In genomic region chr1:91564888-91565700, GRCh38 we compare ENCODE assay signal across 11 cellular contexts.
DNase-seq lines count a peak whose midpoint lies in the region; ATAC-seq and TF ChIP-seq lines count a peak whose summit lies in the region.
"Had no signal": no experiment of that assay in that cellular context is flagged by ENCODE, and none has a peak within 500 bp of the region (broad histone marks: within the 10 kb centered on the region; RNA-seq: fewer than 3 reads in every experiment).

No MANE protein-coding gene starts in this region.

- no peak for ATAC-seq in HG03097 (IDR thresholded peaks at IDR 0.05; ENCODE audit: low FRiP score, unreplicated experiment)

- H3K36me3 Mint-ChIP-seq in HFFc6 (ENCODE audit: low read depth): peaks cover 9% of the 10 kb centered on the region; the same call in 1 of the 2 replicates

- H3K4me1 ChIP-seq in subcutaneous abdominal adipose tissue (ENCODE audit: control insufficient read depth in 5 of 5, insufficient read depth in 5 of 5, low read length in 5 of 5): peaks cover 6 to 18% (median 16%) of the 10 kb centered on the region in 5 donors

- no peaks in the 10 kb centered on the region for H3K27me3 ChIP-seq in subcutaneous abdominal adipose tissue (ENCODE audit: control insufficient read depth in 5 of 5, insufficient read depth in 4 of 5, low read length in 5 of 5)
- H3K27me3 ChIP-seq: adrenal gland had no signal

- no peak for TF ChIP-seq CTCF in HFFc6 (IDR thresholded peaks at IDR 0.05)

- no peaks in the 10 kb centered on the region; the same call in 1 of the 2 replicates for H3K9me3 Mint-ChIP-seq in HFFc6

- DNase-seq in HFFc6 (peak; percentile 10), dermis blood vessel endothelial cell (peak; percentile 62), iPS-NIHi11 (ENCODE audit: low spot score) (peak; percentile 51), activated gamma-delta T cell treated with Interleukin-2 at 50 U/mL for 16 hours (no peak), NCI-H2107 treated with DMSO at 0.1 percent for 48 hours (lab: John Stamatoyannopoulos, UW; ENCODE audit: unreplicated experiment) (no peak)
- no peak for DNase-seq in central memory CD4-positive, alpha-beta T cell
- DNase-seq: adrenal gland, Calu3, NCI-H2227 treated with DMSO at 0.1 percent for 48 hours had no signal

- H3K4me3 Mint-ChIP-seq in HFFc6: no peak overlapping the region

- no peaks in the 10 kb centered on the region for H3K9me3 ChIP-seq in subcutaneous abdominal adipose tissue (ENCODE audit: control insufficient read depth in 5 of 5, low read length in 5 of 5)
- H3K9me3 ChIP-seq: adrenal gland had no signal

- H3K36me3 ChIP-seq in subcutaneous abdominal adipose tissue (ENCODE audit: control insufficient read depth in 5 of 5, insufficient read depth in 5 of 5, low read length in 5 of 5): no peaks in the 10 kb centered on the region
- H3K36me3 ChIP-seq: adrenal gland had no signal

- H3K27me3 Mint-ChIP-seq in HFFc6 (ENCODE audit: insufficient read depth): peaks cover 1% of the 10 kb centered on the region

- no peak overlapping the region for H3K9ac ChIP-seq in subcutaneous abdominal adipose tissue (ENCODE audit: low read length in 5 of 5)

- peaks cover 26% of the 10 kb centered on the region for H3K4me1 Mint-ChIP-seq in HFFc6 (ENCODE audit: low read depth)

- no peak overlapping the region for H3K4me3 ChIP-seq in subcutaneous abdominal adipose tissue (ENCODE audit: low read depth in 1 of 5, low read length in 5 of 5)
- H3K4me3 ChIP-seq: adrenal gland had no signal

- H3K27ac Mint-ChIP-seq in HFFc6: no peak overlapping the region; the same call in 1 of the 2 replicates

- H3K27ac ChIP-seq in subcutaneous abdominal adipose tissue (ENCODE audit: low read depth, low read length): peak overlapping the region; percentile 54
- H3K27ac ChIP-seq: adrenal gland had no signal

Comparison
In these comparisons a context has a peak if more than half of its experiments do, and no peak if none do; other contexts are left out.
1. DNase-seq: peak in HFFc6 (single experiment), dermis blood vessel endothelial cell (single experiment) and iPS-NIHi11 (single experiment); none in activated gamma-delta T cell treated with Interleukin-2 at 50 U/mL for 16 hours (single experiment), NCI-H2107 treated with DMSO at 0.1 percent for 48 hours (single experiment) and central memory CD4-positive, alpha-beta T cell (single experiment).